In the genomic region with DNA sequence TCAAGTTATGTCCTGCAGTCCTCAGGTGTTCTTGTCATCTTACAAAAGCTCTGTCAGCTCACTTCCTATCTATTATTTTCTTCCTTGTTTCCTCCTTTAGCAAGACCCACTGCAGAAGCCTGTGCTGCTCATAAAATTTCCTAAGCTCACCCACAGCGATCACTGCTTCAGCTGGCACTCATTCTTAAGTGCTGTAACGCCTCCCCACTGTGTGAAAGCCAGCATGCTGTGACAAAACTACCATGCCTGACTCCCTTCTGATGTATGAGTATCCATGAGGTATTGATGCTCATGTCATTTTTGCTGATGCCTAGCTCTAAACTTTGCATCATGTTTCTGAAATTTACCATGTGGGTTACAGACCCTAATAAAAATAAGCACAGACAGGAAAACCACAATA, we compare ENCODE assay signal across 25 cellular contexts. TPM values are rescaled to one million over a fixed set of nuclear protein-coding genes. Genes with fewer than 3 reads are reported as not detected.
A peak's percentile ranks its signal among the peaks of the same experiment; 100 is the strongest.
DNase-seq lines count a peak whose midpoint lies in the region; ATAC-seq, FAIRE-seq and TF ChIP-seq lines count a peak whose summit lies in the region.
"Had no signal": no experiment of that assay in that cellular context is flagged by ENCODE, and none has a peak within 500 bp of the region (broad histone marks: within the 10 kb centered on the region; RNA-seq: fewer than 3 reads in every experiment).

No MANE protein-coding gene starts in this region.

- no peaks in the 10 kb centered on the region for H3K36me3 ChIP-seq in H1 (ENCODE audit: control insufficient read depth in 2 of 4, insufficient read depth in 4 of 4, low read length in 3 of 4)
- H3K36me3 ChIP-seq in left lung, result no peaks in the 10 kb centered on the region
- H3K36me3 ChIP-seq: MG63 had no signal

- H3K4ac ChIP-seq in H1 (replicated peaks; ENCODE audit: insufficient read length, low read depth, low read length), result no peak overlapping the region

- H3K18ac ChIP-seq in H1 (ENCODE audit: extremely low read depth, low read length), result no peak overlapping the region

- H3K14ac ChIP-seq in H1 (ENCODE audit: insufficient read length), result no peak overlapping the region

- no peak overlapping the region for H2AFZ ChIP-seq in H1 (ENCODE audit: low read length)
- H2AFZ ChIP-seq: GM23248 had no signal

- H3K9ac ChIP-seq in H1 (replicated peaks in 1 of 4; ENCODE audit: extremely low read depth in 1 of 4, low read depth in 3 of 4, low read length in 3 of 4), result no peak overlapping the region
- H3K9ac ChIP-seq: GM23248 had no signal

- no peak overlapping the region for H2AK5ac ChIP-seq in H1 (ENCODE audit: low read depth, low read length)

- H4K91ac ChIP-seq in H1 (replicated peaks; ENCODE audit: insufficient read length, low read length), result no peak overlapping the region

- no peaks in the 10 kb centered on the region for H4K20me1 ChIP-seq in H1 (replicated peaks in 1 of 2; ENCODE audit: control insufficient read depth in 1 of 2, insufficient read depth in 2 of 2, low read length in 2 of 2)

- no peak for TF ChIP-seq RAD21 in H1 (IDR thresholded peaks at IDR 0.05 in 1 of 2, conservative IDR thresholded peaks at IDR 0.05 in 1 of 2; ENCODE audit: low read depth in 2 of 2, low read length in 2 of 2)

- H3K4me3 Mint-ChIP-seq in activated T-helper 17 cell treated with anti-CD3 and anti-CD28 coated beads, Interleukin-2, amount 50 U/mL, for 72 hours, result no peak overlapping the region
- H3K4me3 Mint-ChIP-seq: IgD-negative memory B cell had no signal

- H3K23ac ChIP-seq in H1 (ENCODE audit: insufficient read length), result no peak overlapping the region

- peaks cover 4% of the 10 kb centered on the region for H3K9me3 Mint-ChIP-seq in activated T-helper 17 cell treated with anti-CD3 and anti-CD28 coated beads, Interleukin-2, amount 50 U/mL, for 72 hours

- H3K4me1 ChIP-seq in H1 (replicated peaks in 1 of 4; ENCODE audit: control insufficient read depth in 3 of 4, insufficient read depth in 4 of 4, low read length in 3 of 4), result no peaks in the 10 kb centered on the region
- no peaks in the 10 kb centered on the region for H3K4me1 ChIP-seq in left lung

- H3K9me3 ChIP-seq in H1 (ENCODE audit: insufficient read depth in 2 of 2, low read depth in 1 of 2, low read length in 1 of 2), result no peaks in the 10 kb centered on the region
- peaks cover 0 to 15% of the 10 kb centered on the region in 2 donors for H3K9me3 ChIP-seq in left lung
- H3K9me3 ChIP-seq: MG63 had no signal

- CTCF ChIA-PET in H1 (lab: Charles Lee; ENCODE audit: partially characterized antibody), result interaction anchor here (1.3 kb wide), 1 partner anchor 14 kb away, joined by 3 read pairs; no protein-coding TSS in a partner anchor

- H3K79me2 ChIP-seq in H1 (ENCODE audit: control insufficient read depth in 1 of 2, insufficient read depth in 2 of 2, low read length in 2 of 2), result no peaks in the 10 kb centered on the region

- TF ChIP-seq EP300 in H1 (IDR thresholded peaks at IDR 0.05; ENCODE audit: borderline replicate concordance in 1 of 2, low read depth in 2 of 2, low read length in 2 of 2), result no peak

- TF ChIP-seq POLR2A in H1 (IDR thresholded peaks at IDR 0.05; ENCODE audit: control extremely low read depth in 1 of 2, low read depth in 2 of 2, low read length in 2 of 2), result no peak

- H2BK15ac ChIP-seq in H1 (ENCODE audit: low read length), result no peak overlapping the region

- H3K23me2 ChIP-seq in H1 (ENCODE audit: low read depth, low read length), result no peaks in the 10 kb centered on the region

- no peak overlapping the region for H2BK12ac ChIP-seq in H1 (ENCODE audit: low read depth, low read length)

- H3K4me1 Mint-ChIP-seq in activated T-helper 17 cell treated with anti-CD3 and anti-CD28 coated beads, Interleukin-2, amount 50 U/mL, for 72 hours, result no peaks in the 10 kb centered on the region
- H3K4me1 Mint-ChIP-seq: IgD-negative memory B cell had no signal

- no peaks in the 10 kb centered on the region for H3K27me3 Mint-ChIP-seq in activated T-helper 17 cell treated with anti-CD3 and anti-CD28 coated beads, Interleukin-2, amount 50 U/mL, for 72 hours
- H3K27me3 Mint-ChIP-seq: IgD-negative memory B cell had no signal

- no peak overlapping the region for H3K56ac ChIP-seq in H1 (replicated peaks; ENCODE audit: insufficient read length, low read depth, low read length)

- H3K27ac ChIP-seq in H1 (ENCODE audit: low read depth, low read length), result no peak overlapping the region
- H3K27ac ChIP-seq in left lung, result no peak overlapping the region
- H3K27ac ChIP-seq: 22Rv1, GM23248 had no signal

- intact Hi-C loops in left lung (cut with DNase I), result no loop called here

- no peak overlapping the region for H3K4me2 ChIP-seq in H1 (ENCODE audit: insufficient read depth in 1 of 2, low read depth in 2 of 2, low read length in 2 of 2)

- H3K27ac Mint-ChIP-seq in activated T-helper 17 cell treated with anti-CD3 and anti-CD28 coated beads, Interleukin-2, amount 50 U/mL, for 72 hours, result no peak overlapping the region
- H3K27ac Mint-ChIP-seq: IgD-negative memory B cell had no signal

- no peak for ATAC-seq in GM21423 (IDR thresholded peaks at IDR 0.05; ENCODE audit: unreplicated experiment)
- no peak for ATAC-seq in left lung
- ATAC-seq in activated T-helper 17 cell treated with anti-CD3 and anti-CD28 coated beads, Interleukin-2, amount 50 U/mL, for 72 hours (replicated peaks), result no peak
- ATAC-seq: HCT116, SK-N-SH treated with all-trans-retinoic acid at 6 μM for 48 hours had no signal

- H3K36me3 Mint-ChIP-seq in activated T-helper 17 cell treated with anti-CD3 and anti-CD28 coated beads, Interleukin-2, amount 50 U/mL, for 72 hours (ENCODE audit: low read depth), result no peaks in the 10 kb centered on the region

- H2BK20ac ChIP-seq in H1 (ENCODE audit: low read length), result no peak overlapping the region

- POLR2A ChIA-PET in H1 (lab: Charles Lee; ENCODE audit: partially characterized antibody), result no interaction called here

- H3K79me1 ChIP-seq in H1 (ENCODE audit: low read depth, low read length), result no peaks in the 10 kb centered on the region

- H4K5ac ChIP-seq in H1 (ENCODE audit: insufficient read length, low read depth, low read length), result no peak overlapping the region

- TF ChIP-seq CTCF in H1 (IDR thresholded peaks at IDR 0.05; ENCODE audit: control extremely low read depth in 1 of 3, insufficient read depth in 1 of 3, low read depth in 1 of 3, low read length in 3 of 3) (no peak), left lung (IDR thresholded peaks at IDR 0.05) (no peak)

- 71% methylated on average over 2 of the region's 2 CpGs; no CpG with 5 or more reads in 1 of the 2 experiments for WGBS in H1 (ENCODE audit: extremely low coverage in 1 of 2, insufficient coverage in 1 of 2, insufficient read length in 1 of 2, insufficient replicate concordance in 2 of 2, low coverage in 1 of 2, low lambda C conversion rate in 2 of 2, missing lambda C conversion rate in 1 of 2), 2 experiments

- no peak overlapping the region for H2BK120ac ChIP-seq in H1 (replicated peaks; ENCODE audit: low read depth, low read length)

- FAIRE-seq in H1 (lab: Jason Lieb, UNC), result no peak
- FAIRE-seq: GM19239 had no signal

- H3K4me3 ChIP-seq in H1 (ENCODE audit: extremely low read depth in 1 of 4, insufficient read depth in 2 of 4, low read depth in 3 of 4, low read length in 4 of 4) (no peak overlapping the region), left lung (no peak overlapping the region)
- H3K4me3 ChIP-seq: GM23248, MG63 had no signal

- H2BK5ac ChIP-seq in H1 (ENCODE audit: low read depth, low read length), result no peak overlapping the region

- H3K27me3 ChIP-seq in H1 (replicated peaks in 1 of 4; ENCODE audit: control insufficient read depth in 3 of 4, extremely low read depth in 1 of 4, insufficient read depth in 3 of 4, low read length in 3 of 4), result no peaks in the 10 kb centered on the region
- H3K27me3 ChIP-seq in left lung, result no peaks in the 10 kb centered on the region
- H3K27me3 ChIP-seq: MG63 had no signal

- H4K8ac ChIP-seq in H1 (ENCODE audit: extremely low read depth, insufficient read depth, low read length), result no peak overlapping the region

- DNase-seq in NCI-H146 (lab: John Stamatoyannopoulos, UW), result peak; percentile 41
- DNase-seq in NCI-H146 treated with DMSO at 0.1 percent for 48 hours (lab: John Stamatoyannopoulos, UW; ENCODE audit: unreplicated experiment), result no peak
- DNase-seq in NCI-H345 (lab: John Stamatoyannopoulos, UW), result peak; percentile 82
- no peak for DNase-seq in H1 (ENCODE audit: low read depth in 1 of 2, low spot score in 2 of 2)
- no peak for DNase-seq in T-helper 2 cell
- no peak for DNase-seq in left lung
- DNase-seq: DMS153, GDM1, GM23248, Kasumi-1, MG63, NCI-H1048, NCI-H1694 treated with DMSO at 0.1 percent for 48 hours, NCI-H774, RPMI8226, SHP77 treated with DMSO at 0.1 percent for 48 hours had no signal

RNA-seq across cellular contexts. Expression of gene CNTN5, which starts 41.5 kb away (rescaled TPM):
- total RNA-seq in H1 (2021; fragmentation: NEBNext Ultra II Directional; extraction: Animal tissue kit (Norgen Biotek cat#: 25700)), result 0.25 TPM in 1 of 2 replicates, not detected in the other
- not detected in 2 replicates for polyA plus RNA-seq in H1 (2011; rRNA removed)
- polyA plus RNA-seq in H1 (2011; cell fraction: cytosol; rRNA removed), result not detected
- polyA plus RNA-seq in H1 (2011; cell fraction: nucleus; rRNA removed), result not detected
- polyA plus RNA-seq in H1 (2012, experiment 1 of 2), result 0.07 TPM in 1 of 4 replicates, not detected in the others
- not detected for polyA plus RNA-seq in H1 (2012, experiment 2 of 2)
- 0.12 TPM for polyA plus RNA-seq in H1 (2013, experiment 1 of 2)
- not detected for polyA plus RNA-seq in H1 (2013, experiment 2 of 2)
- polyA minus RNA-seq in H1 (2011; rRNA and poly(A)+ RNA removed), result not detected in 2 replicates
- not detected for polyA minus RNA-seq in H1 (2011; cell fraction: cytosol; rRNA and poly(A)+ RNA removed)
- not detected for polyA minus RNA-seq in H1 (2011; cell fraction: nucleus; rRNA and poly(A)+ RNA removed)
- total RNA-seq in left lung, result under 1 TPM in 1 of 2 donors, not detected in 1; 0.08 TPM
- not detected for total RNA-seq in activated T-helper 17 cell treated with anti-CD3 and anti-CD28 coated beads, Interleukin-2, amount 50 U/mL, for 72 hours
- total RNA-seq: Daoy, GM23248 had no signal
- polyA plus RNA-seq: AG04450, GM23248, IgD-negative memory B cell had no signal

Comparison
In these comparisons a context has a peak if more than half of its experiments do, and no peak if none do; other contexts are left out.
1. DNase-seq: peak in NCI-H146 (single experiment) and NCI-H345 (single experiment); none in NCI-H146 treated with DMSO at 0.1 percent for 48 hours (single experiment), H1 (0 of 2), T-helper 2 cell (0 of 5) and left lung (0 of 2).